Comparison of ENCODE assay signal across 23 cellular contexts in genomic region chr2:226715347-226715990, GRCh38.
DNase-seq lines count a peak whose midpoint lies in the region; ATAC-seq and TF ChIP-seq lines count a peak whose summit lies in the region.
"Had no signal": no experiment of that assay in that cellular context is flagged by ENCODE, and none has a peak within 500 bp of the region (broad histone marks: within the 10 kb centered on the region; RNA-seq: fewer than 3 reads in every experiment).

No MANE protein-coding gene starts in this region.

- no peaks in the 10 kb centered on the region for H3K9me3 Mint-ChIP-seq in neural progenitor cell
- H3K9me3 Mint-ChIP-seq: activated naive CD4-positive, alpha-beta T cell treated with anti-CD3 and anti-CD28 coated beads, Interleukin-2, amount 50 U/mL, for 24 hours; endodermal cell had no signal

- no peaks in the 10 kb centered on the region for H3K36me3 Mint-ChIP-seq in neural progenitor cell
- H3K36me3 Mint-ChIP-seq: activated naive CD4-positive, alpha-beta T cell treated with anti-CD3 and anti-CD28 coated beads, Interleukin-2, amount 50 U/mL, for 24 hours; memory B cell; naive thymus-derived CD4-positive, alpha-beta T cell had no signal

- ATAC-seq in GM18502 (IDR thresholded peaks at IDR 0.05; ENCODE audit: poor library complexity, unreplicated experiment) = peak; percentile 7
- ATAC-seq: gastrocnemius medialis; left colon; naive thymus-derived CD4-positive, alpha-beta T cell had no signal

- CTCF ChIA-PET in HEK293 (lab: Yijun Ruan, JAX) = interaction anchor here (1.1 to 1.6 kb wide), 2 partner anchors 9 to 238 kb away, joined by 3 to 4 read pairs; no protein-coding TSS in a partner anchor

- no peaks in the 10 kb centered on the region for H3K9me2 ChIP-seq in MM.1S (replicated peaks; ENCODE audit: insufficient read depth, low read length)

- H3K9ac ChIP-seq in MM.1S (ENCODE audit: low read length) (no peak overlapping the region), neural progenitor cell (no peak overlapping the region)

- H3K27me3 ChIP-seq in MM.1S (replicated peaks; ENCODE audit: insufficient read depth, low read length) (no peaks in the 10 kb centered on the region), neural progenitor cell (no peaks in the 10 kb centered on the region)
- H3K27me3 ChIP-seq: cardiac muscle cell, esophagus squamous epithelium, gastrocnemius medialis, hepatocyte, SJSA1 had no signal

- H3K27me3 Mint-ChIP-seq in neural progenitor cell (ENCODE audit: insufficient read depth, low read depth) = peaks cover 2% of the 10 kb centered on the region
- H3K27me3 Mint-ChIP-seq: activated naive CD4-positive, alpha-beta T cell treated with anti-CD3 and anti-CD28 coated beads, Interleukin-2, amount 50 U/mL, for 24 hours had no signal

- H3K4me1 Mint-ChIP-seq in neural progenitor cell = no peaks in the 10 kb centered on the region
- H3K4me1 Mint-ChIP-seq: activated naive CD4-positive, alpha-beta T cell treated with anti-CD3 and anti-CD28 coated beads, Interleukin-2, amount 50 U/mL, for 24 hours had no signal

- H3K36me3 ChIP-seq in HEK293 (ENCODE audit: control insufficient read depth in 2 of 2, insufficient read depth in 1 of 2, low read length in 2 of 2) (no peaks in the 10 kb centered on the region), MM.1S (replicated peaks; ENCODE audit: insufficient read depth, low read length) (no peaks in the 10 kb centered on the region), neural progenitor cell (no peaks in the 10 kb centered on the region)
- H3K36me3 ChIP-seq: cardiac muscle cell, esophagus squamous epithelium, gastrocnemius medialis, HAP-1, SJSA1 had no signal

- H3K4me2 ChIP-seq in MM.1S (ENCODE audit: low read depth, low read length) (peak overlapping the region; percentile 14; the same call in 1 of the 2 replicates), neural progenitor cell (no peak overlapping the region)
- H3K4me2 ChIP-seq: hepatocyte had no signal

- H3K9me3 ChIP-seq in HEK293 (ENCODE audit: control insufficient read depth, insufficient read depth, low read depth, low read length) (no peaks in the 10 kb centered on the region), MM.1S (replicated peaks; ENCODE audit: insufficient read depth, low read length) (no peaks in the 10 kb centered on the region), neural progenitor cell (ENCODE audit: low read depth) (no peaks in the 10 kb centered on the region)
- H3K9me3 ChIP-seq: esophagus squamous epithelium, gastrocnemius medialis, HAP-1, SJSA1 had no signal

- H3K4me3 ChIP-seq in HEK293 (ENCODE audit: low read depth, low read length) (no peak overlapping the region), MM.1S (ENCODE audit: low read length) (no peak overlapping the region), neural progenitor cell (no peak overlapping the region)
- H3K4me3 ChIP-seq: cardiac muscle cell, esophagus squamous epithelium, gastrocnemius medialis, HAP-1, hepatocyte, SJSA1 had no signal

- TF ChIP-seq CTCF in HEK293 (tag by site-specific recombination; IDR thresholded peaks at IDR 0.05) = no peak
- no peak for TF ChIP-seq CTCF in MM.1S (IDR thresholded peaks at IDR 0.05; ENCODE audit: low read length)
- no peak for TF ChIP-seq CTCF in neural progenitor cell (IDR thresholded peaks at IDR 0.05)

- no peaks in the 10 kb centered on the region for H3K79me2 ChIP-seq in MM.1S (ENCODE audit: low read length)
- H3K79me2 ChIP-seq in neural progenitor cell (ENCODE audit: low read depth) = no peaks in the 10 kb centered on the region
- H3K79me2 ChIP-seq: hepatocyte had no signal

- POLR2A ChIA-PET in HEK293 (lab: Yijun Ruan, JAX) = interaction anchor here (1.6 kb wide), 1 partner anchor 42 kb away, joined by 3 read pairs; no protein-coding TSS in a partner anchor

- H3K27ac ChIP-seq in HEK293 (ENCODE audit: extremely low read depth, low read depth, low read length) (no peak overlapping the region), MM.1S (ENCODE audit: low read length) (peak overlapping the region; percentile 24; the same call in 1 of the 2 replicates), neural progenitor cell (no peak overlapping the region)
- H3K27ac ChIP-seq: cardiac muscle cell, esophagus squamous epithelium, gastrocnemius medialis, hepatocyte, SJSA1 had no signal

- H3F3A ChIP-seq in MM.1S (ENCODE audit: insufficient read depth, low read length) (0 out of 2 replicates have a peak, but pooled peaks cover 4% of the 10 kb centered on the region), neural progenitor cell (ENCODE audit: low read depth) (no peaks in the 10 kb centered on the region)

- H2AFZ ChIP-seq in MM.1S (ENCODE audit: low read length) (no peak overlapping the region), neural progenitor cell (replicated peaks) (no peak overlapping the region)
- H2AFZ ChIP-seq: hepatocyte had no signal

- no peak overlapping the region for H3K4me3 Mint-ChIP-seq in neural progenitor cell
- H3K4me3 Mint-ChIP-seq: activated naive CD4-positive, alpha-beta T cell treated with anti-CD3 and anti-CD28 coated beads, Interleukin-2, amount 50 U/mL, for 24 hours; endodermal cell; memory B cell; naive thymus-derived CD4-positive, alpha-beta T cell had no signal

- no peak for DNase-seq in MM.1S
- DNase-seq in neural progenitor cell (ENCODE audit: low spot score) = no peak
- DNase-seq in NCI-H82 (lab: John Stamatoyannopoulos, UW) = no peak
- no peak for DNase-seq in NCI-H2029 (lab: John Stamatoyannopoulos, UW)
- DNase-seq in mesenteric fat pad (ENCODE audit: low spot score) = no peak
- DNase-seq: activated CD4-positive, alpha-beta T cell treated with anti-CD3 and anti-CD28 coated beads for 48 hours; cortex of kidney; endodermal cell; esophagus squamous epithelium; gastrocnemius medialis; left colon; naive thymus-derived CD4-positive, alpha-beta T cell; NCI-H526; small intestine; stimulated activated CD4-positive, alpha-beta T cell treated with anti-CD3 and anti-CD28 coated beads, Interleukin-2, amount 100 ng/mL, for 24 hours had no signal

- H4K20me1 ChIP-seq in MM.1S (ENCODE audit: insufficient read depth, low read length) = no peaks in the 10 kb centered on the region
- no peaks in the 10 kb centered on the region for H4K20me1 ChIP-seq in neural progenitor cell (ENCODE audit: low read depth)

- H3K27ac Mint-ChIP-seq in neural progenitor cell = peak overlapping the region; percentile 63
- H3K27ac Mint-ChIP-seq: activated naive CD4-positive, alpha-beta T cell treated with anti-CD3 and anti-CD28 coated beads, Interleukin-2, amount 50 U/mL, for 24 hours; endodermal cell; memory B cell had no signal

- H3K4me1 ChIP-seq in HEK293 (ENCODE audit: control insufficient read depth, insufficient read depth, low read length) (no peaks in the 10 kb centered on the region), MM.1S (ENCODE audit: low read length) (peaks cover 13% of the 10 kb centered on the region), neural progenitor cell (no peaks in the 10 kb centered on the region)
- H3K4me1 ChIP-seq: esophagus squamous epithelium, gastrocnemius medialis, HAP-1 had no signal

TF ChIP-seq in HEK293, 187 proteins besides CTCF, POLR2A, EP300 and RAD21:
- TF ChIP-seq IKZF3 (tag by site-specific recombination; IDR thresholded peaks at IDR 0.05) (no peak), GLIS1 (tag by site-specific recombination; IDR thresholded peaks at IDR 0.05) (no peak), MZF1 (tag by site-specific recombination; IDR thresholded peaks at IDR 0.05; ENCODE audit: borderline replicate concordance) (no peak), ZNF629 (tag by site-specific recombination; IDR thresholded peaks at IDR 0.05) (no peak), ZNF664 (tag by site-specific recombination; IDR thresholded peaks at IDR 0.05) (no peak), ZFHX2 (tag by site-specific recombination; conservative IDR thresholded peaks at IDR 0.05) (0 out of 2 replicates have a peak, but pooled peaks have one; percentile 12), ZNF645 (tag by site-specific recombination; IDR thresholded peaks at IDR 0.05) (no peak), ZNF626 (tag by site-specific recombination; IDR thresholded peaks at IDR 0.05) (no peak), ZNF791 (tag by site-specific recombination; IDR thresholded peaks at IDR 0.05) (no peak), ZBTB21 (tag by site-specific recombination; IDR thresholded peaks at IDR 0.05) (no peak), ZSCAN4 (tag by site-specific recombination; IDR thresholded peaks at IDR 0.05) (peak; percentile 20; the same call in 1 of the 2 replicates), SALL2 (tag by site-specific recombination; IDR thresholded peaks at IDR 0.05; ENCODE audit: borderline replicate concordance) (no peak), ZXDB (tag by site-specific recombination; IDR thresholded peaks at IDR 0.05) (no peak), EGR2 (tag by site-specific recombination; IDR thresholded peaks at IDR 0.05; ENCODE audit: low read depth) (peak; percentile 15; the same call in 1 of the 2 replicates)
